Comparison of ENCODE assay signal across 20 cellular contexts in genomic region chr2:201156051-201156450, GRCh38.
DNase-seq lines count a peak whose midpoint lies in the region; ATAC-seq and TF ChIP-seq lines count a peak whose summit lies in the region.
"Had no signal": no experiment of that assay in that cellular context is flagged by ENCODE, and none has a peak within 500 bp of the region (broad histone marks: within the 10 kb centered on the region; RNA-seq: fewer than 3 reads in every experiment).

No MANE protein-coding gene starts in this region.

- H3K4me2 ChIP-seq in OCI-LY3 (ENCODE audit: low read length): peak overlapping the region; percentile 58
- H3K4me2 ChIP-seq: A549 had no signal

- H3K36me3 Mint-ChIP-seq in activated T-cell treated with anti-CD3 and anti-CD28 coated beads, Interleukin-2, amount 50 U/mL, for 24 hours (ENCODE audit: low read depth): peaks cover 93% of the 10 kb centered on the region
- H3K36me3 Mint-ChIP-seq in stimulated activated memory B cell treated with anti-CD40 and anti-IgM and Interleukin-4, amounts not matched to agents 10 μg/mL and 1 μg/mL and 100 μg/mL, for 72 hours: peaks cover 74% of the 10 kb centered on the region

- H3K9me3 ChIP-seq in OCI-LY3 (ENCODE audit: insufficient read depth, low read length): no peaks in the 10 kb centered on the region
- H3K9me3 ChIP-seq: A549, tibial artery had no signal

- peak overlapping the region; percentile 50 for H3K9ac ChIP-seq in OCI-LY3 (ENCODE audit: low read length)

- H3K79me2 ChIP-seq in OCI-LY3 (ENCODE audit: low read length): peaks cover 91% of the 10 kb centered on the region

- H3K27ac ChIP-seq in OCI-LY3 (ENCODE audit: low read length): peak overlapping the region; percentile 94
- H3K27ac ChIP-seq in layer of hippocampus (ENCODE audit: low read depth, low read length): peak overlapping the region; percentile 25
- H3K27ac ChIP-seq: C4-2B, tibial artery had no signal

- H3K36me3 ChIP-seq in OCI-LY3 (replicated peaks; ENCODE audit: low read depth, low read length): peaks cover 70% of the 10 kb centered on the region

- no peaks in the 10 kb centered on the region for H3K9me3 Mint-ChIP-seq in activated T-cell treated with anti-CD3 and anti-CD28 coated beads, Interleukin-2, amount 50 U/mL, for 24 hours
- H3K9me3 Mint-ChIP-seq in stimulated activated memory B cell treated with anti-CD40 and anti-IgM and Interleukin-4, amounts not matched to agents 10 μg/mL and 1 μg/mL and 100 μg/mL, for 72 hours: no peaks in the 10 kb centered on the region
- H3K9me3 Mint-ChIP-seq: central memory CD8-positive, alpha-beta T cell had no signal

- H3K4me1 Mint-ChIP-seq in activated T-cell treated with anti-CD3 and anti-CD28 coated beads, Interleukin-2, amount 50 U/mL, for 24 hours (ENCODE audit: low read depth): peaks cover 49% of the 10 kb centered on the region
- peaks cover 67% of the 10 kb centered on the region for H3K4me1 Mint-ChIP-seq in stimulated activated memory B cell treated with anti-CD40 and anti-IgM and Interleukin-4, amounts not matched to agents 10 μg/mL and 1 μg/mL and 100 μg/mL, for 72 hours

- H3K4me3 Mint-ChIP-seq in activated T-cell treated with anti-CD3 and anti-CD28 coated beads, Interleukin-2, amount 50 U/mL, for 24 hours: no peak overlapping the region
- no peak overlapping the region for H3K4me3 Mint-ChIP-seq in stimulated activated memory B cell treated with anti-CD40 and anti-IgM and Interleukin-4, amounts not matched to agents 10 μg/mL and 1 μg/mL and 100 μg/mL, for 72 hours
- H3K4me3 Mint-ChIP-seq: central memory CD8-positive, alpha-beta T cell had no signal

- peaks cover 69% of the 10 kb centered on the region for H3K4me1 ChIP-seq in OCI-LY3 (ENCODE audit: low read length)

- no peaks in the 10 kb centered on the region for H3K27me3 Mint-ChIP-seq in activated T-cell treated with anti-CD3 and anti-CD28 coated beads, Interleukin-2, amount 50 U/mL, for 24 hours
- H3K27me3 Mint-ChIP-seq in stimulated activated memory B cell treated with anti-CD40 and anti-IgM and Interleukin-4, amounts not matched to agents 10 μg/mL and 1 μg/mL and 100 μg/mL, for 72 hours: no peaks in the 10 kb centered on the region
- H3K27me3 Mint-ChIP-seq: central memory CD8-positive, alpha-beta T cell had no signal

- ATAC-seq in stimulated activated memory B cell treated with anti-CD40 and anti-IgM and Interleukin-4, amounts not matched to agents 10 μg/mL and 1 μg/mL and 100 μg/mL, for 72 hours: no peak
- ATAC-seq in GM18909 (IDR thresholded peaks at IDR 0.05; ENCODE audit: poor library complexity, unreplicated experiment): no peak
- ATAC-seq: A549, K562, left colon, PC-3 had no signal

- peak overlapping the region; percentile 21; the same call in 1 of the 2 replicates for H3K4me3 ChIP-seq in OCI-LY3 (ENCODE audit: low read length)
- H3K4me3 ChIP-seq: A549, K562, tibial artery had no signal

- DNase-seq in activated T-cell treated with anti-CD3 and anti-CD28 coated beads, Interleukin-2, amount 50 U/mL, for 24 hours: no peak
- DNase-seq in activated T-cell treated with anti-CD3 and anti-CD28 coated beads for 4 hours (no peak), NCI-H2196 (lab: John Stamatoyannopoulos, UW; ENCODE audit: unreplicated experiment) (no peak)
- DNase-seq in activated effector memory CD4-positive, alpha-beta T cell treated with anti-CD3 and anti-CD28 coated beads, Interleukin-2, amount 50 U/mL, for 16 hours: no peak
- DNase-seq: amygdala; HCEC 1CT; left colon; NCI-H1048; NCI-H526 treated with DMSO at 0.1 percent for 48 hours; PC-3; stimulated activated CD4-positive, alpha-beta T cell treated with anti-CD3 and anti-CD28 coated beads, Interleukin-4, amount 100 ng/mL, for 24 hours; tibial artery had no signal

- H3K27me3 ChIP-seq in OCI-LY3 (ENCODE audit: low read depth, low read length) (no peaks in the 10 kb centered on the region), layer of hippocampus (ENCODE audit: control insufficient read depth, insufficient read depth, low read length) (no peaks in the 10 kb centered on the region)
- H3K27me3 ChIP-seq: tibial artery had no signal

- peaks cover 55% of the 10 kb centered on the region for H4K20me1 ChIP-seq in OCI-LY3 (ENCODE audit: insufficient read depth, low read length)

- no peak for TF ChIP-seq CTCF in OCI-LY3 (IDR thresholded peaks at IDR 0.05; ENCODE audit: low read depth, low read length)

- H3K27ac Mint-ChIP-seq in activated T-cell treated with anti-CD3 and anti-CD28 coated beads, Interleukin-2, amount 50 U/mL, for 24 hours: peak overlapping the region; percentile 87
- peak overlapping the region; percentile 78 for H3K27ac Mint-ChIP-seq in stimulated activated memory B cell treated with anti-CD40 and anti-IgM and Interleukin-4, amounts not matched to agents 10 μg/mL and 1 μg/mL and 100 μg/mL, for 72 hours

- no peak overlapping the region for H2AFZ ChIP-seq in OCI-LY3 (ENCODE audit: low read depth, low read length)
